In the genomic region with DNA sequence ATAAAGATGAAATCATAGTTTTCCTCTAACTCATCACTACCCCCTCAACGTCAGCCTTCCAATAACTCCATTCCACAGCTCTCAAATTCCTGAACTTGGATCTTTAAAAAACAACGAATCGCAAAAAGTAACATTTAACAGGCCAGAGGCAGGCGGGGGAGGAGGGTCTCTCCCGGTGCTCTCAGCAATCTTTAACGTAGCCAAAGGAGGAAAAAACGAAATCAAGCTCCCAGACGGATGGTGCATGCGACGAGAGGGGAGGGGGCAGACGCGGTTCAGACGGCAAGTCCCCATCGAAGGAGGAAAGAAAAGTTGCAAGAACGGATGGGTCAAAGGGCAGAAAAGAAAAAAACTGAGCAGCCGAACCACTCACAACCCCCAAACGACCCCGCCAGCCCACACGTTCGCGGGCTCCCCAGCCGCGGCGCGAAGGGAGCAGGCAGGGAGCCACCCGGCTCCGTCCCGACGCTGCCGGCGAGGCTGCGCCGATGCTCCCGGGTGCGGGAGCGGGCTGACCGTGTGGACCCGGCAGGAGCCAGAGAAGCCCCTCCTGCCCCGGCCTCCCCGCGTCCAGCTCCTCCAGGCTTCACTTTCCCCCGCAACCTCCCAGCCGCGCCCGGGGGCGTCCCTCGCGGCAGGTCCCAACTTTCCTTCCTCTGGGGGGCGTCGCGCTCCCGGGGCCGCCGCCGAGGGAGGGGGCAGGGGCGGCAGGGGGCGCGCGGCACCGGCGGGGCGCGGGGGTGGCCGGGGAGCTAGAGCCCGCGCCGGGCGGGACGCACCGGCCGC, we compare ENCODE assay signal across 8 cellular contexts. TPM values are rescaled to one million over a fixed set of nuclear protein-coding genes. Genes with fewer than 3 reads are reported as not detected.
DNase-seq lines count a peak whose midpoint lies in the region; ATAC-seq, FAIRE-seq and TF ChIP-seq lines count a peak whose summit lies in the region.

No MANE protein-coding gene starts in this region.

- FAIRE-seq in endothelial cell of umbilical vein (lab: Jason Lieb, UNC) = no peak

- no TSS peak for BruUV-seq in endothelial cell of umbilical vein (replicated peaks; lab: Mats Ljungman, UMichigan)

- H3K79me2 ChIP-seq in endothelial cell of umbilical vein (ENCODE audit: control insufficient read depth, insufficient read depth, low read length) = peaks cover 77% of the 10 kb centered on the region

- no peaks in the 10 kb centered on the region for H3K27me3 ChIP-seq in endothelial cell of umbilical vein (ENCODE audit: control insufficient read depth in 2 of 2, insufficient read depth in 2 of 2, low read length in 2 of 2)

- dilution Hi-C loops in endothelial cell of umbilical vein (cut with MboI; ENCODE audit: extremely low pct_ligation_motif_present, low sequenced_read_pairs) = no loop called here

- H3K9ac ChIP-seq in endothelial cell of umbilical vein (replicated peaks; ENCODE audit: extremely low read depth, insufficient read depth, low read length) = peak overlapping the region; percentile 99

- H3K9me3 ChIP-seq in KOPT-K1 (ENCODE audit: insufficient read depth, low read length, poor library complexity, severe bottlenecking) (no peaks in the 10 kb centered on the region), endothelial cell of umbilical vein (replicated peaks; ENCODE audit: control insufficient read depth, insufficient read depth, low read length) (no peaks in the 10 kb centered on the region)

- H3K4me2 ChIP-seq in endothelial cell of umbilical vein (ENCODE audit: insufficient read depth, low read length) = peak overlapping the region; percentile 98

- peak; percentile 12 for TF ChIP-seq POLR2A in endothelial cell of umbilical vein (IDR thresholded peaks at IDR 0.05; ENCODE audit: low read depth, low read length)

- peak overlapping the region; percentile 79 to 99 (median 95) for H3K4me3 ChIP-seq in endothelial cell of umbilical vein (replicated peaks in 1 of 3; ENCODE audit: insufficient read depth in 1 of 3, low read depth in 1 of 3, low read length in 3 of 3)

- DNase-seq in COR-L47 (lab: John Stamatoyannopoulos, UW) (peak; percentile 5), endothelial cell of umbilical vein (ENCODE audit: low read depth, low spot score) (no peak), mucosa of gallbladder (ENCODE audit: low spot score) (peak; percentile 20), NCI-H2196 (lab: John Stamatoyannopoulos, UW; ENCODE audit: unreplicated experiment) (no peak)
- DNase-seq in activated CD8-positive, alpha-beta memory T cell treated with anti-CD3 and anti-CD28 coated beads for 48 hours (ENCODE audit: low read depth in 2 of 3, low spot score in 2 of 3) = peak; percentile 26 to 36 (median 27)
- peak; percentile 20 to 28 for DNase-seq in stimulated activated CD8-positive, alpha-beta memory T cell treated with anti-CD3 and anti-CD28 coated beads, Interleukin-4, amount 100 ng/mL, for 4 hours (ENCODE audit: low read depth in 2 of 2, low spot score in 1 of 2)

- peak in 1 of 2 donors; percentile 39 for TF ChIP-seq CTCF in endothelial cell of umbilical vein (IDR thresholded peaks at IDR 0.05; ENCODE audit: extremely low read depth in 1 of 2, insufficient read depth in 1 of 2, low read depth in 1 of 2, low read length in 2 of 2)

- H3K36me3 ChIP-seq in KOPT-K1 (ENCODE audit: insufficient read depth, low read length) (no peaks in the 10 kb centered on the region), endothelial cell of umbilical vein (ENCODE audit: control insufficient read depth in 2 of 2, extremely low read depth in 1 of 2, insufficient read depth in 2 of 2, low read length in 2 of 2) (no peaks in the 10 kb centered on the region)

- intact Hi-C loops in endothelial cell of umbilical vein (cut with micrococcal nuclease) = loop anchor here (5.0 kb wide), 1 partner anchor 52 kb away; no protein-coding TSS in a partner anchor

- ATAC-seq in GM21423 (IDR thresholded peaks at IDR 0.05; ENCODE audit: unreplicated experiment) = peak; percentile 1

- H3K4me1 ChIP-seq in endothelial cell of umbilical vein (ENCODE audit: control insufficient read depth, extremely low read depth, insufficient read depth, low read length) = peaks cover 43% of the 10 kb centered on the region

- H3K27ac ChIP-seq in KOPT-K1 (ENCODE audit: low read depth, low read length, poor library complexity, severe bottlenecking) (peak overlapping the region; percentile 85), endothelial cell of umbilical vein (ENCODE audit: insufficient read depth, low read depth, low read length) (peak overlapping the region; percentile 93)

- H4K20me1 ChIP-seq in endothelial cell of umbilical vein (replicated peaks; ENCODE audit: control insufficient read depth, extremely low read depth, insufficient read depth, low read length) = peaks cover 13% of the 10 kb centered on the region

- CTCF ChIA-PET in endothelial cell of umbilical vein (lab: Charles Lee) = interaction anchor here (1.1 to 4.7 kb wide), 9 partner anchors 39 to 300 kb away, joined by 3 to 39 read pairs (median 9); no protein-coding TSS in a partner anchor

- no peaks in the 10 kb centered on the region for H3K9me1 ChIP-seq in endothelial cell of umbilical vein (replicated peaks; ENCODE audit: control insufficient read depth, extremely low read depth, insufficient read depth, low read length)

- POLR2A ChIA-PET in endothelial cell of umbilical vein (lab: Charles Lee) = interaction anchor here (0.6 to 1.2 kb wide), 2 partner anchors 78 to 329 kb away, joined by 3 to 4 read pairs; no protein-coding TSS in a partner anchor

- H2AFZ ChIP-seq in endothelial cell of umbilical vein (ENCODE audit: low read depth, low read length) = peak overlapping the region; percentile 76

TF ChIP-seq in endothelial cell of umbilical vein, 7 proteins besides CTCF, POLR2A, EP300 and RAD21:
- TF ChIP-seq MYC (IDR thresholded peaks at IDR 0.05; ENCODE audit: low read depth, low read length) (no peak), EZH2 (IDR thresholded peaks at IDR 0.05; ENCODE audit: borderline replicate concordance, low read depth, low read length, severe bottlenecking) (no peak)
TF ChIP-seq in endothelial cell of umbilical vein: peak in this region for 0.

RNA-seq across cellular contexts. Expression of a gene that starts 0.7 kb away (rescaled TPM):
- 79.2 and 91.9 TPM in 2 replicates for total RNA-seq in endothelial cell of umbilical vein
- polyA plus RNA-seq in endothelial cell of umbilical vein = 15.2 and 17.9 TPM in 2 replicates
- polyA plus RNA-seq in endothelial cell of umbilical vein (2011; cell fraction: cytosol; rRNA removed) = 17.1 and 18.5 TPM in 2 replicates
- 52.8 and 64.6 TPM in 2 replicates for polyA plus RNA-seq in endothelial cell of umbilical vein (2011; cell fraction: nucleus; rRNA removed)
- 33.1 and 43.9 TPM in 2 replicates for polyA plus RNA-seq in endothelial cell of umbilical vein (2012)
- 58.8 and 69.2 TPM in 2 replicates for polyA minus RNA-seq in endothelial cell of umbilical vein
- polyA minus RNA-seq in endothelial cell of umbilical vein (2011; cell fraction: cytosol; rRNA and poly(A)+ RNA removed) = 14.1 TPM
- 84.7 and 117 TPM in 2 replicates for polyA minus RNA-seq in endothelial cell of umbilical vein (2011; cell fraction: nucleus; rRNA and poly(A)+ RNA removed)
- total RNA-seq in mucosa of gallbladder = 62.1 TPM

RNA-seq across cellular contexts. Expression of a gene that starts 1.4 kb away (rescaled TPM):
- total RNA-seq in endothelial cell of umbilical vein = 40.8 and 44.0 TPM in 2 replicates
- polyA plus RNA-seq in endothelial cell of umbilical vein = 31.2 and 35.8 TPM in 2 replicates
- polyA plus RNA-seq in endothelial cell of umbilical vein (2011; cell fraction: cytosol; rRNA removed) = 29.8 and 32.6 TPM in 2 replicates
- polyA plus RNA-seq in endothelial cell of umbilical vein (2011; cell fraction: nucleus; rRNA removed) = 58.8 and 66.3 TPM in 2 replicates
- polyA plus RNA-seq in endothelial cell of umbilical vein (2012) = 32.2 and 35.7 TPM in 2 replicates
- 51.0 and 87.0 TPM in 2 replicates for polyA minus RNA-seq in endothelial cell of umbilical vein
- polyA minus RNA-seq in endothelial cell of umbilical vein (2011; cell fraction: cytosol; rRNA and poly(A)+ RNA removed) = 29.9 TPM
- 43.3 and 73.5 TPM in 2 replicates for polyA minus RNA-seq in endothelial cell of umbilical vein (2011; cell fraction: nucleus; rRNA and poly(A)+ RNA removed)
- total RNA-seq in mucosa of gallbladder = 36.6 TPM

Comparison
In these comparisons a context has a peak if more than half of its experiments do, and no peak if none do; other contexts are left out.
1. DNase-seq: peak in COR-L47 (single experiment), activated CD8-positive, alpha-beta memory T cell treated with anti-CD3 and anti-CD28 coated beads for 48 hours (3 of 3), mucosa of gallbladder (single experiment) and stimulated activated CD8-positive, alpha-beta memory T cell treated with anti-CD3 and anti-CD28 coated beads, Interleukin-4, amount 100 ng/mL, for 4 hours (2 of 2); none in endothelial cell of umbilical vein (single experiment) and NCI-H2196 (single experiment).